In genomic region chr12:116720129-116720528, GRCh38 we compare ENCODE assay signal across 18 cellular contexts.
"Had no signal": no experiment of that assay in that cellular context is flagged by ENCODE, and none has a peak within 500 bp of the region (broad histone marks: within the 10 kb centered on the region; RNA-seq: fewer than 3 reads in every experiment).

No MANE protein-coding gene starts in this region.

- H3K9me3 Mint-ChIP-seq: activated naive CD8-positive, alpha-beta T cell treated with anti-CD3 and anti-CD28 coated beads, Interleukin-2, amount 10 ng/mL, durations not matched to agents 7 days and 5 days; central memory CD8-positive, alpha-beta T cell; naive thymus-derived CD4-positive, alpha-beta T cell; stimulated activated naive B cell treated with anti-CD40 and anti-IgM and Interleukin-4, amounts not matched to agents 10 μg/mL and 1 μg/mL and 100 μg/mL, for 72 hours; T-cell had no signal

- H3K4me3 ChIP-seq: coronary artery, pancreas, tibial artery, uterus had no signal

- H3K27me3 ChIP-seq: brain microvascular endothelial cell, neutrophil, pancreas, tibial artery, uterus had no signal

- H3K4me1 ChIP-seq: pancreas, uterus had no signal

- H3K4me3 Mint-ChIP-seq: activated naive CD8-positive, alpha-beta T cell treated with anti-CD3 and anti-CD28 coated beads, Interleukin-2, amount 10 ng/mL, durations not matched to agents 7 days and 5 days; central memory CD8-positive, alpha-beta T cell; naive thymus-derived CD4-positive, alpha-beta T cell; stimulated activated naive B cell treated with anti-CD40 and anti-IgM and Interleukin-4, amounts not matched to agents 10 μg/mL and 1 μg/mL and 100 μg/mL, for 72 hours; T-cell had no signal

- H3K9me3 ChIP-seq: neutrophil, pancreas, tibial artery, uterus had no signal

- ATAC-seq: naive thymus-derived CD4-positive, alpha-beta T cell; SK-N-SH treated with all-trans-retinoic acid at 6 μM for 48 hours; stimulated activated naive B cell treated with anti-CD40 and anti-IgM and Interleukin-4, amounts not matched to agents 10 μg/mL and 1 μg/mL and 100 μg/mL, for 72 hours; T-cell had no signal

- H3K36me3 ChIP-seq: uterus had no signal

- H3K27me3 Mint-ChIP-seq: activated naive CD8-positive, alpha-beta T cell treated with anti-CD3 and anti-CD28 coated beads, Interleukin-2, amount 10 ng/mL, durations not matched to agents 7 days and 5 days; central memory CD8-positive, alpha-beta T cell; naive thymus-derived CD4-positive, alpha-beta T cell; stimulated activated naive B cell treated with anti-CD40 and anti-IgM and Interleukin-4, amounts not matched to agents 10 μg/mL and 1 μg/mL and 100 μg/mL, for 72 hours; T-cell had no signal

- H3K27ac ChIP-seq: brain microvascular endothelial cell, coronary artery, neutrophil, tibial artery had no signal

- H3K27ac Mint-ChIP-seq: activated naive CD8-positive, alpha-beta T cell treated with anti-CD3 and anti-CD28 coated beads, Interleukin-2, amount 10 ng/mL, durations not matched to agents 7 days and 5 days; stimulated activated naive B cell treated with anti-CD40 and anti-IgM and Interleukin-4, amounts not matched to agents 10 μg/mL and 1 μg/mL and 100 μg/mL, for 72 hours; T-cell had no signal

- DNase-seq: activated CD4-positive, CD25-positive, alpha-beta regulatory T cell treated with anti-CD3 and anti-CD28 coated beads, Interleukin-2, amount 50 U/mL, for 72 hours; activated naive CD8-positive, alpha-beta T cell treated with anti-CD3 and anti-CD28 coated beads, Interleukin-2, amount 10 ng/mL, durations not matched to agents 7 days and 5 days; amygdala; brain microvascular endothelial cell; erythroblast; foreskin melanocyte; mesendoderm; naive thymus-derived CD4-positive, alpha-beta T cell; pancreas; stimulated activated naive B cell treated with anti-CD40 and anti-IgM and Interleukin-4, amounts not matched to agents 10 μg/mL and 1 μg/mL and 100 μg/mL, for 72 hours; T-cell; tibial artery; uterus had no signal

- FAIRE-seq: endometrium, pancreas had no signal
